ENCODE assay signal across 24 cellular contexts in genomic region chr10:95531041-95531809, GRCh38. TPM values are rescaled to one million over a fixed set of nuclear protein-coding genes. Genes with fewer than 3 reads are reported as not detected.
DNase-seq lines count a peak whose midpoint lies in the region; ATAC-seq, FAIRE-seq and TF ChIP-seq lines count a peak whose summit lies in the region.
"Had no signal": no experiment of that assay in that cellular context is flagged by ENCODE, and none has a peak within 500 bp of the region (broad histone marks: within the 10 kb centered on the region; RNA-seq: fewer than 3 reads in every experiment).

No MANE protein-coding gene starts in this region.

- ATAC-seq in heart right ventricle (peak in 1 of 8 donors; percentile 8), left cardiac atrium (no peak)
- ATAC-seq: A549, left colon had no signal

- H3K56ac ChIP-seq in H1 (replicated peaks; ENCODE audit: insufficient read length, low read depth, low read length): no peak overlapping the region

- H3K27ac ChIP-seq in heart right ventricle (peak overlapping the region in 9 of 10 donors; percentile 29 to 71 (median 48)), H1 (ENCODE audit: low read depth, low read length) (no peak overlapping the region), neuronal stem cell (replicated peaks; ENCODE audit: low read length) (no peak overlapping the region), uterus (peak overlapping the region; percentile 77 to 94)
- H3K27ac ChIP-seq: A549, skin epidermis, WERI-Rb-1 had no signal

- H3K27me3 ChIP-seq in heart right ventricle (no peaks in the 10 kb centered on the region), H1 (replicated peaks in 1 of 4; ENCODE audit: control insufficient read depth in 3 of 4, extremely low read depth in 1 of 4, insufficient read depth in 3 of 4, low read length in 3 of 4) (no peaks in the 10 kb centered on the region), neuronal stem cell (ENCODE audit: control insufficient read depth in 3 of 3, insufficient read depth in 3 of 3, low read depth in 1 of 3, low read length in 3 of 3) (no peaks in the 10 kb centered on the region), uterus (no peaks in the 10 kb centered on the region)
- H3K27me3 ChIP-seq: BLaER1 treated with 17β-estradiol and CSF1 and Interleukin-3, amounts not matched to agents 10 nM and 100 nM; breast epithelium had no signal

- TF ChIP-seq RAD21 in H1 (IDR thresholded peaks at IDR 0.05 in 1 of 2, conservative IDR thresholded peaks at IDR 0.05 in 1 of 2; ENCODE audit: low read depth in 2 of 2, low read length in 2 of 2): no peak

- no peak overlapping the region for H2BK12ac ChIP-seq in H1 (ENCODE audit: low read depth, low read length)
- no peak overlapping the region for H2BK12ac ChIP-seq in neuronal stem cell (ENCODE audit: low read length)

- TF ChIP-seq EP300 in H1 (IDR thresholded peaks at IDR 0.05; ENCODE audit: borderline replicate concordance in 1 of 2, low read depth in 2 of 2, low read length in 2 of 2): no peak

- intact Hi-C loops in heart right ventricle (cut with DNase I) (loop anchor here in 1 of 10 donors (2.0 kb wide), 1 partner anchor 62 kb away; no protein-coding TSS in a partner anchor), left cardiac atrium (cut with DNase I) (no loop called here), uterus (cut with DNase I; ENCODE audit: low total_unique reads) (no loop called here)

- FAIRE-seq in H1 (lab: Jason Lieb, UNC): no peak
- FAIRE-seq: A549, HTR-8/SVneo had no signal

- H3K14ac ChIP-seq in H1 (ENCODE audit: insufficient read length) (no peak overlapping the region), neuronal stem cell (ENCODE audit: low read length) (no peak overlapping the region)

- H3K4ac ChIP-seq in H1 (replicated peaks; ENCODE audit: insufficient read length, low read depth, low read length) (no peak overlapping the region), neuronal stem cell (ENCODE audit: low read length) (no peak overlapping the region)

- no peak overlapping the region for H2BK5ac ChIP-seq in H1 (ENCODE audit: low read depth, low read length)
- peak overlapping the region; percentile 14 for H2BK5ac ChIP-seq in neuronal stem cell (ENCODE audit: low read length)

- TF ChIP-seq POLR2A in H1 (IDR thresholded peaks at IDR 0.05; ENCODE audit: control extremely low read depth in 1 of 2, low read depth in 2 of 2, low read length in 2 of 2) (no peak), uterus (IDR thresholded peaks at IDR 0.05) (no peak)

- H2AFZ ChIP-seq in H1 (ENCODE audit: low read length) (no peak overlapping the region), neuronal stem cell (ENCODE audit: low read length) (no peak overlapping the region)

- H2BK20ac ChIP-seq in H1 (ENCODE audit: low read length): no peak overlapping the region

- H2BK15ac ChIP-seq in H1 (ENCODE audit: low read length) (no peak overlapping the region), neuronal stem cell (ENCODE audit: low read length) (no peak overlapping the region)

- CTCF ChIA-PET in H1 (lab: Charles Lee; ENCODE audit: partially characterized antibody): interaction anchor here (0.7 to 2.2 kb wide), 7 partner anchors 9 to 155 kb away, joined by 3 to 10 read pairs (median 5); no protein-coding TSS in a partner anchor

- H4K8ac ChIP-seq in H1 (ENCODE audit: extremely low read depth, insufficient read depth, low read length) (no peak overlapping the region), neuronal stem cell (ENCODE audit: low read depth, low read length) (no peak overlapping the region)

- no peak overlapping the region for H2BK120ac ChIP-seq in H1 (replicated peaks; ENCODE audit: low read depth, low read length)
- H2BK120ac ChIP-seq in neuronal stem cell (ENCODE audit: low read depth, low read length): no peak overlapping the region

- H3K4me1 ChIP-seq in heart right ventricle: peaks cover 15 to 98% (median 80%) of the 10 kb centered on the region in 9 donors
- peaks cover 2 to 9% (median 5%) of the 10 kb centered on the region in 4 experiments; a peak in 5 of 7 replicates for H3K4me1 ChIP-seq in H1 (replicated peaks in 1 of 4; ENCODE audit: control insufficient read depth in 3 of 4, insufficient read depth in 4 of 4, low read length in 3 of 4)
- peaks cover 0 to 5% of the 10 kb centered on the region in 2 donors for H3K4me1 ChIP-seq in neuronal stem cell (ENCODE audit: control insufficient read depth in 2 of 2, insufficient read depth in 1 of 2, low read depth in 1 of 2, low read length in 2 of 2)
- peaks cover 0 to 13% of the 10 kb centered on the region in 2 donors for H3K4me1 ChIP-seq in uterus

- TF ChIP-seq CTCF in heart right ventricle (IDR thresholded peaks at IDR 0.05) (no peak), H1 (IDR thresholded peaks at IDR 0.05; ENCODE audit: control extremely low read depth in 1 of 3, insufficient read depth in 1 of 3, low read depth in 1 of 3, low read length in 3 of 3) (no peak), uterus (IDR thresholded peaks at IDR 0.05) (no peak)

- peaks cover 6 to 74% of the 10 kb centered on the region in 2 experiments; a peak in 3 of 4 replicates for H3K79me2 ChIP-seq in H1 (ENCODE audit: control insufficient read depth in 1 of 2, insufficient read depth in 2 of 2, low read length in 2 of 2)

- WGBS in heart right ventricle, 2 donors: 42 to 43% methylated on average over 13 of the region's 13 CpGs
- WGBS in H1 (ENCODE audit: extremely low coverage in 1 of 2, insufficient coverage in 1 of 2, insufficient read length in 1 of 2, insufficient replicate concordance in 2 of 2, low coverage in 1 of 2, low lambda C conversion rate in 2 of 2, missing lambda C conversion rate in 1 of 2), 2 experiments: 88% methylated on average over 13 of the region's 13 CpGs; no CpG with 5 or more reads in 1 of the 2 experiments
- no CpG with 5 or more reads among the region's 13 CpGs for WGBS in neuronal stem cell (ENCODE audit: extremely low coverage in 2 of 2, insufficient read length in 2 of 2, insufficient replicate concordance in 1 of 2), 2 donors

- no peak overlapping the region for H3K9ac ChIP-seq in H1 (replicated peaks in 1 of 4; ENCODE audit: extremely low read depth in 1 of 4, low read depth in 3 of 4, low read length in 3 of 4)
- H3K9ac ChIP-seq in neuronal stem cell (ENCODE audit: low read depth, low read length, poor library complexity): no peak overlapping the region
- H3K9ac ChIP-seq: BLaER1 treated with 17β-estradiol and CSF1 and Interleukin-3, amounts not matched to agents 10 nM and 100 nM had no signal

- H4K20me1 ChIP-seq in H1 (replicated peaks in 1 of 2; ENCODE audit: control insufficient read depth in 1 of 2, insufficient read depth in 2 of 2, low read length in 2 of 2): peaks cover 0 to 8% of the 10 kb centered on the region in 2 experiments
- H4K20me1 ChIP-seq: BLaER1 treated with 17β-estradiol and CSF1 and Interleukin-3, amounts not matched to agents 10 nM and 100 nM had no signal

- H3K79me1 ChIP-seq in H1 (ENCODE audit: low read depth, low read length) (peaks cover 11% of the 10 kb centered on the region), neuronal stem cell (ENCODE audit: low read depth, low read length) (no peaks in the 10 kb centered on the region)

- H4K91ac ChIP-seq in H1 (replicated peaks; ENCODE audit: insufficient read length, low read length) (no peak overlapping the region), neuronal stem cell (ENCODE audit: low read depth, low read length, poor library complexity) (no peak overlapping the region)

- no peak overlapping the region for H3K4me3 ChIP-seq in heart right ventricle
- H3K4me3 ChIP-seq in H1 (ENCODE audit: extremely low read depth in 1 of 4, insufficient read depth in 2 of 4, low read depth in 3 of 4, low read length in 4 of 4): no peak overlapping the region
- no peak overlapping the region for H3K4me3 ChIP-seq in neuronal stem cell (ENCODE audit: low read length in 2 of 2)
- no peak overlapping the region for H3K4me3 ChIP-seq in uterus
- H3K4me3 ChIP-seq: A549; BLaER1 treated with 17β-estradiol and CSF1 and Interleukin-3, amounts not matched to agents 10 nM and 100 nM; breast epithelium; skin epidermis had no signal

- no peak overlapping the region for H3K23ac ChIP-seq in H1 (ENCODE audit: insufficient read length)
- H3K23ac ChIP-seq in neuronal stem cell (ENCODE audit: low read depth, low read length, poor library complexity): peak overlapping the region; percentile 12

- POLR2A ChIA-PET in H1 (lab: Charles Lee; ENCODE audit: partially characterized antibody): interaction anchor here (1.1 kb wide), 1 partner anchor 101 kb away, joined by 3 read pairs; no protein-coding TSS in a partner anchor

- H3K9me3 ChIP-seq in heart right ventricle (no peaks in the 10 kb centered on the region), H1 (ENCODE audit: insufficient read depth in 2 of 2, low read depth in 1 of 2, low read length in 1 of 2) (no peaks in the 10 kb centered on the region), neuronal stem cell (replicated peaks in 1 of 2; ENCODE audit: control insufficient read depth in 2 of 2, insufficient read depth in 1 of 2, low read depth in 1 of 2, low read length in 2 of 2) (no peaks in the 10 kb centered on the region), uterus (no peaks in the 10 kb centered on the region)
- H3K9me3 ChIP-seq: A549; BLaER1 treated with 17β-estradiol and CSF1 and Interleukin-3, amounts not matched to agents 10 nM and 100 nM; breast epithelium had no signal

- H2AK5ac ChIP-seq in H1 (ENCODE audit: low read depth, low read length) (peak overlapping the region; percentile 33), neuronal stem cell (ENCODE audit: low read depth, low read length) (no peak overlapping the region)

- DNase-seq in heart right ventricle (no peak), left cardiac atrium (no peak), H1 (ENCODE audit: low read depth in 1 of 2, low spot score in 2 of 2) (no peak), neuronal stem cell (ENCODE audit: low spot score) (no peak), uterus (no peak), NCI-H1048 (lab: John Stamatoyannopoulos, UW) (no peak), AG20443 (ENCODE audit: low spot score) (no peak), NCI-H2081 (lab: John Stamatoyannopoulos, UW) (no peak)
- DNase-seq: activated CD4-positive, alpha-beta T cell treated with anti-CD3 and anti-CD28 coated beads, Interleukin-2, amount 50 U/mL, for 48 hours; activated gamma-delta T cell; foreskin melanocyte; HFFc6; left colon; midbrain; NCI-H1105 treated with DMSO at 0.1 percent for 48 hours; NCI-H526; nephron progenitor cell; stimulated activated naive CD4-positive, alpha-beta T cell treated with Interleukin-2 at 50 U/mL for 16 hours; WERI-Rb-1 had no signal

- H3K23me2 ChIP-seq in H1 (ENCODE audit: low read depth, low read length): no peaks in the 10 kb centered on the region

- H4K5ac ChIP-seq in H1 (ENCODE audit: insufficient read length, low read depth, low read length): no peak overlapping the region

- H3K36me3 ChIP-seq in heart right ventricle: no peaks in the 10 kb centered on the region
- no peaks in the 10 kb centered on the region for H3K36me3 ChIP-seq in H1 (ENCODE audit: control insufficient read depth in 2 of 4, insufficient read depth in 4 of 4, low read length in 3 of 4)
- no peaks in the 10 kb centered on the region for H3K36me3 ChIP-seq in neuronal stem cell (replicated peaks in 1 of 2; ENCODE audit: control insufficient read depth in 2 of 2, insufficient read depth in 2 of 2, low read length in 2 of 2)
- no peaks in the 10 kb centered on the region for H3K36me3 ChIP-seq in uterus
- H3K36me3 ChIP-seq: BLaER1 treated with 17β-estradiol and CSF1 and Interleukin-3, amounts not matched to agents 10 nM and 100 nM; breast epithelium; WERI-Rb-1 had no signal

- H3K18ac ChIP-seq in H1 (ENCODE audit: extremely low read depth, low read length) (no peak overlapping the region), neuronal stem cell (ENCODE audit: low read length) (no peak overlapping the region)

- H3K4me2 ChIP-seq in H1 (ENCODE audit: insufficient read depth in 1 of 2, low read depth in 2 of 2, low read length in 2 of 2): no peak overlapping the region
- H3K4me2 ChIP-seq in neuronal stem cell (ENCODE audit: insufficient read depth, low read length, poor library complexity, severe bottlenecking): no peak overlapping the region
- H3K4me2 ChIP-seq: A549 had no signal

RNA-seq across cellular contexts. Expression of gene SORBS1, which starts 29.9 kb away (rescaled TPM):
- total RNA-seq in heart right ventricle: 1,000 to 10,000 TPM in 6 of 10 donors, 100 to 1,000 TPM in 4; 528 to 1,253 (median 1,130) TPM
- 100 to 1,000 TPM; 140 to 350 TPM for polyA plus RNA-seq in heart right ventricle
- 100 to 1,000 TPM; 465 to 617 TPM for total RNA-seq in left cardiac atrium
- total RNA-seq in H1 (2021; fragmentation: NEBNext Ultra II Directional; extraction: Animal tissue kit (Norgen Biotek cat#: 25700)): 35.0 and 36.3 TPM in 2 replicates
- 16.0 and 17.5 TPM in 2 replicates for polyA plus RNA-seq in H1 (2011; rRNA removed)
- 17.4 TPM for polyA plus RNA-seq in H1 (2011; cell fraction: cytosol; rRNA removed)
- polyA plus RNA-seq in H1 (2011; cell fraction: nucleus; rRNA removed): 38.7 TPM
- 17.4 to 23.9 TPM (median 20.8 TPM) in 4 replicates for polyA plus RNA-seq in H1 (2012, experiment 1 of 2)
- 2.6 TPM for polyA plus RNA-seq in H1 (2012, experiment 2 of 2)
- 14.4 TPM for polyA plus RNA-seq in H1 (2013, experiment 1 of 2)
- polyA plus RNA-seq in H1 (2013, experiment 2 of 2): 13.5 TPM
- 46.4 and 54.3 TPM in 2 replicates for polyA minus RNA-seq in H1 (2011; rRNA and poly(A)+ RNA removed)
- polyA minus RNA-seq in H1 (2011; cell fraction: cytosol; rRNA and poly(A)+ RNA removed): 19.2 TPM
- polyA minus RNA-seq in H1 (2011; cell fraction: nucleus; rRNA and poly(A)+ RNA removed): 61.9 TPM
- polyA plus RNA-seq in neuronal stem cell (2013, experiment 1 of 2): 10.1 TPM
- 9.4 TPM for polyA plus RNA-seq in neuronal stem cell (2013, experiment 2 of 2)
- 100 to 1,000 TPM in 3 of 4 donors, 10 to 100 TPM in 1; 89.9 to 422 (median 271) TPM for total RNA-seq in uterus

Comparison
In these comparisons a context has a peak if more than half of its experiments do, and no peak if none do; other contexts are left out.
1. H3K27ac ChIP-seq: peak in heart right ventricle (9 of 10) and uterus (2 of 2); none in H1 (single experiment) and neuronal stem cell (single experiment).